16 cellular contexts compared by ENCODE assay signal in the genomic region with DNA sequence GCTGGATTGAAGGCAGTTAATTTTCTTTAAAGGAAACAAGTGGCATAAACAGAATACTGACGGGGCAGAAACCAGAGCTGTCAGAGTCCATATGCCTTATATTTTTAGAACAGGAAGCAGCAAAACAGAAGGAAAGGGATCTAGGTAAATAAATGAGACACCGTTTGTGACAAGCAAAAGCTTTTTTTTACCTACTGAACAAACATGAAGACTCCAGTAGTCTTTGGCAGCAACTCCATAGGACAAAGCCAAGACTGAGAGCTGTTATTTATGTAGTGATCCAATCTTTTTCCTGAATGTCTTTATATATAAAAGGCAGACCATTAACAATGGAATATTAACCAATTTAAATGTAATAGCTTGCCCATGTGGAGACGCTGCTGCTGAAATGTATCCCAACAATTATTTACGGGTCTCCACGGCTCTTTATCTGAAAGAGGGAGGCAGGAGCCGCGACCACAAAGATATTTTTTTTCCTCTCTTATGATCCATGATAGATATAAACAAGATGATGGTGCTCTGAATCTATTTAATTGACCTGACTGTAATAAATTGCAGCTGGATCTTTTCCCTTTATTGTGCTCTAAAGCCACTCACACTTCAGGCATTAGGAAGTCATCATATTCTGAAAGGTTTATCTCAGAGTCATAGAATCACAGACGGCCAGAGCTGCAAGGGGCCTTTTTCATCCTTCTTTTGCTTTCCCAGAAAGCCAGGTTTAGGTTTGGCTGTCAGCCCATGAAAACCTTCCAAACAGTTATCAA.
DNase-seq lines count a peak whose midpoint lies in the region; ATAC-seq and TF ChIP-seq lines count a peak whose summit lies in the region.
"Had no signal": no experiment of that assay in that cellular context is flagged by ENCODE, and none has a peak within 500 bp of the region (broad histone marks: within the 10 kb centered on the region; RNA-seq: fewer than 3 reads in every experiment).

No MANE protein-coding gene starts in this region.

- ATAC-seq in SK-N-SH treated with all-trans-retinoic acid at 6 μM for 48 hours (peak; percentile 84), HG03521 (IDR thresholded peaks at IDR 0.05; ENCODE audit: unreplicated experiment) (no peak), left colon (no peak)
- ATAC-seq: activated CD8-positive, alpha-beta memory T cell treated with anti-CD3 and anti-CD28 coated beads, Interleukin-2, amount 10 ng/mL, durations not matched to agents 7 days and 5 days; naive thymus-derived CD4-positive, alpha-beta T cell; sciatic nerve had no signal

- intact Hi-C loops in left colon (cut with DNase I, micrococcal nuclease): no loop called here

- DNase-seq in DMS53 (lab: John Stamatoyannopoulos, UW): peak; percentile 55
- DNase-seq in NCI-H1694 treated with DMSO at 0.1 percent for 48 hours (lab: John Stamatoyannopoulos, UW): peak; percentile 95
- peak; percentile 43 for DNase-seq in kidney glomerular epithelial cell (lab: John Stamatoyannopoulos, UW)
- no peak for DNase-seq in NCI-H2107 treated with DMSO at 0.1 percent for 48 hours (lab: John Stamatoyannopoulos, UW; ENCODE audit: unreplicated experiment)
- DNase-seq in nucleus accumbens (lab: John Stamatoyannopoulos, UW): no peak
- DNase-seq in left colon: no peak
- DNase-seq: activated B cell treated with CpG ODN at 0.5 μM for 24 hours; activated CD8-positive, alpha-beta memory T cell treated with anti-CD3 and anti-CD28 coated beads, Interleukin-2, amount 10 ng/mL, durations not matched to agents 7 days and 5 days; activated naive CD4-positive, alpha-beta T cell treated with anti-CD3 and anti-CD28 coated beads for 36 hours; left ventricle myocardium inferior; MV-4-11; naive thymus-derived CD4-positive, alpha-beta T cell; stimulated activated naive CD4-positive, alpha-beta T cell had no signal

TF ChIP-seq in SK-N-SH treated with all-trans-retinoic acid at 6 μM for 48 hours, 23 proteins besides CTCF, POLR2A, EP300 and RAD21 (continues in another document):
- TF ChIP-seq, protein P1, sequence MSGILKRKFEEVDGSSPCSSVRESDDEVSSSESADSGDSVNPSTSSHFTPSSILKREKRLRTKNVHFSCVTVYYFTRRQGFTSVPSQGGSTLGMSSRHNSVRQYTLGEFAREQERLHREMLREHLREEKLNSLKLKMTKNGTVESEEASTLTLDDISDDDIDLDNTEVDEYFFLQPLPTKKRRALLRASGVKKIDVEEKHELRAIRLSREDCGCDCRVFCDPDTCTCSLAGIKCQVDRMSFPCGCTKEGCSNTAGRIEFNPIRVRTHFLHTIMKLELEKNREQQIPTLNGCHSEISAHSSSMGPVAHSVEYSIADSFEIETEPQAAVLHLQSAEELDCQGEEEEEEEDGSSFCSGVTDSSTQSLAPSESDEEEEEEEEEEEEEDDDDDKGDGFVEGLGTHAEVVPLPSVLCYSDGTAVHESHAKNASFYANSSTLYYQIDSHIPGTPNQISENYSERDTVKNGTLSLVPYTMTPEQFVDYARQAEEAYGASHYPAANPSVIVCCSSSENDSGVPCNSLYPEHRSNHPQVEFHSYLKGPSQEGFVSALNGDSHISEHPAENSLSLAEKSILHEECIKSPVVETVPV (CRISPR knock-in tag; IDR thresholded peaks at IDR 0.05): no peak
- TF ChIP-seq ZNF8 (CRISPR knock-in tag; IDR thresholded peaks at IDR 0.05) (peak; percentile 37; the same call in 1 of the 2 replicates), ZNF565 (CRISPR knock-in tag; conservative IDR thresholded peaks at IDR 0.05; ENCODE audit: low read depth) (no peak), PPARA (CRISPR knock-in tag; IDR thresholded peaks at IDR 0.05; ENCODE audit: borderline replicate concordance) (no peak), GLIS3 (CRISPR knock-in tag; IDR thresholded peaks at IDR 0.05) (no peak), ESRRG (CRISPR knock-in tag; IDR thresholded peaks at IDR 0.05) (no peak), RARB (CRISPR knock-in tag; IDR thresholded peaks at IDR 0.05) (no peak), ZFP30 (CRISPR knock-in tag; IDR thresholded peaks at IDR 0.05) (no peak), ISL1 (CRISPR knock-in tag; IDR thresholded peaks at IDR 0.05) (peak; percentile 87), TCF4 (CRISPR knock-in tag; IDR thresholded peaks at IDR 0.05; ENCODE audit: borderline replicate concordance) (peak; percentile 55), ZFP3 (CRISPR knock-in tag; IDR thresholded peaks at IDR 0.05) (peak; percentile 37; the same call in 1 of the 2 replicates), ZC3H10 (CRISPR knock-in tag; IDR thresholded peaks at IDR 0.05) (no peak), CSDC2 (CRISPR knock-in tag; IDR thresholded peaks at IDR 0.05) (no peak), BACH2 (CRISPR knock-in tag; IDR thresholded peaks at IDR 0.05; ENCODE audit: borderline replicate concordance) (no peak), TOX (CRISPR knock-in tag; IDR thresholded peaks at IDR 0.05; ENCODE audit: borderline replicate concordance) (no peak), OSR1 (CRISPR knock-in tag; IDR thresholded peaks at IDR 0.05) (no peak), ZNF70 (CRISPR knock-in tag; IDR thresholded peaks at IDR 0.05) (no peak), SNAI2 (CRISPR knock-in tag; IDR thresholded peaks at IDR 0.05) (no peak)
- TF ChIP-seq, protein P2, sequence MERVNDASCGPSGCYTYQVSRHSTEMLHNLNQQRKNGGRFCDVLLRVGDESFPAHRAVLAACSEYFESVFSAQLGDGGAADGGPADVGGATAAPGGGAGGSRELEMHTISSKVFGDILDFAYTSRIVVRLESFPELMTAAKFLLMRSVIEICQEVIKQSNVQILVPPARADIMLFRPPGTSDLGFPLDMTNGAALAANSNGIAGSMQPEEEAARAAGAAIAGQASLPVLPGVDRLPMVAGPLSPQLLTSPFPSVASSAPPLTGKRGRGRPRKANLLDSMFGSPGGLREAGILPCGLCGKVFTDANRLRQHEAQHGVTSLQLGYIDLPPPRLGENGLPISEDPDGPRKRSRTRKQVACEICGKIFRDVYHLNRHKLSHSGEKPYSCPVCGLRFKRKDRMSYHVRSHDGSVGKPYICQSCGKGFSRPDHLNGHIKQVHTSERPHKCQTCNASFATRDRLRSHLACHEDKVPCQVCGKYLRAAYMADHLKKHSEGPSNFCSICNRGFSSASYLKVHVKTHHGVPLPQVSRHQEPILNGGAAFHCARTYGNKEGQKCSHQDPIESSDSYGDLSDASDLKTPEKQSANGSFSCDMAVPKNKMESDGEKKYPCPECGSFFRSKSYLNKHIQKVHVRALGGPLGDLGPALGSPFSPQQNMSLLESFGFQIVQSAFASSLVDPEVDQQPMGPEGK (CRISPR knock-in tag; IDR thresholded peaks at IDR 0.05; ENCODE audit: borderline replicate concordance): no peak; the same call in 1 of the 2 replicates
- TF ChIP-seq, protein P3, sequence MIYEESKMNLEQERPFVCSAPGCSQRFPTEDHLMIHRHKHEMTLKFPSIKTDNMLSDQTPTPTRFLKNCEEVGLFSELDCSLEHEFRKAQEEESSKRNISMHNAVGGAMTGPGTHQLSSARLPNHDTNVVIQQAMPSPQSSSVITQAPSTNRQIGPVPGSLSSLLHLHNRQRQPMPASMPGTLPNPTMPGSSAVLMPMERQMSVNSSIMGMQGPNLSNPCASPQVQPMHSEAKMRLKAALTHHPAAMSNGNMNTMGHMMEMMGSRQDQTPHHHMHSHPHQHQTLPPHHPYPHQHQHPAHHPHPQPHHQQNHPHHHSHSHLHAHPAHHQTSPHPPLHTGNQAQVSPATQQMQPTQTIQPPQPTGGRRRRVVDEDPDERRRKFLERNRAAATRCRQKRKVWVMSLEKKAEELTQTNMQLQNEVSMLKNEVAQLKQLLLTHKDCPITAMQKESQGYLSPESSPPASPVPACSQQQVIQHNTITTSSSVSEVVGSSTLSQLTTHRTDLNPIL (CRISPR knock-in tag; IDR thresholded peaks at IDR 0.05; ENCODE audit: low read depth): no peak
- TF ChIP-seq, protein P4, sequence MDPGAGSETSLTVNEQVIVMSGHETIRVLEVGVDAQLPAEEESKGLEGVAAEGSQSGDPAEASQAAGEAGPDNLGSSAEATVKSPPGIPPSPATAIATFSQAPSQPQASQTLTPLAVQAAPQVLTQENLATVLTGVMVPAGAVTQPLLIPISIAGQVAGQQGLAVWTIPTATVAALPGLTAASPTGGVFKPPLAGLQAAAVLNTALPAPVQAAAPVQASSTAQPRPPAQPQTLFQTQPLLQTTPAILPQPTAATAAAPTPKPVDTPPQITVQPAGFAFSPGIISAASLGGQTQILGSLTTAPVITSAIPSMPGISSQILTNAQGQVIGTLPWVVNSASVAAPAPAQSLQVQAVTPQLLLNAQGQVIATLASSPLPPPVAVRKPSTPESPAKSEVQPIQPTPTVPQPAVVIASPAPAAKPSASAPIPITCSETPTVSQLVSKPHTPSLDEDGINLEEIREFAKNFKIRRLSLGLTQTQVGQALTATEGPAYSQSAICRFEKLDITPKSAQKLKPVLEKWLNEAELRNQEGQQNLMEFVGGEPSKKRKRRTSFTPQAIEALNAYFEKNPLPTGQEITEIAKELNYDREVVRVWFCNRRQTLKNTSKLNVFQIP (CRISPR knock-in tag; IDR thresholded peaks at IDR 0.05; ENCODE audit: borderline replicate concordance, low read depth): 0 out of 2 replicates have a peak, but pooled peaks have one; percentile 63
- TF ChIP-seq, protein P5, sequence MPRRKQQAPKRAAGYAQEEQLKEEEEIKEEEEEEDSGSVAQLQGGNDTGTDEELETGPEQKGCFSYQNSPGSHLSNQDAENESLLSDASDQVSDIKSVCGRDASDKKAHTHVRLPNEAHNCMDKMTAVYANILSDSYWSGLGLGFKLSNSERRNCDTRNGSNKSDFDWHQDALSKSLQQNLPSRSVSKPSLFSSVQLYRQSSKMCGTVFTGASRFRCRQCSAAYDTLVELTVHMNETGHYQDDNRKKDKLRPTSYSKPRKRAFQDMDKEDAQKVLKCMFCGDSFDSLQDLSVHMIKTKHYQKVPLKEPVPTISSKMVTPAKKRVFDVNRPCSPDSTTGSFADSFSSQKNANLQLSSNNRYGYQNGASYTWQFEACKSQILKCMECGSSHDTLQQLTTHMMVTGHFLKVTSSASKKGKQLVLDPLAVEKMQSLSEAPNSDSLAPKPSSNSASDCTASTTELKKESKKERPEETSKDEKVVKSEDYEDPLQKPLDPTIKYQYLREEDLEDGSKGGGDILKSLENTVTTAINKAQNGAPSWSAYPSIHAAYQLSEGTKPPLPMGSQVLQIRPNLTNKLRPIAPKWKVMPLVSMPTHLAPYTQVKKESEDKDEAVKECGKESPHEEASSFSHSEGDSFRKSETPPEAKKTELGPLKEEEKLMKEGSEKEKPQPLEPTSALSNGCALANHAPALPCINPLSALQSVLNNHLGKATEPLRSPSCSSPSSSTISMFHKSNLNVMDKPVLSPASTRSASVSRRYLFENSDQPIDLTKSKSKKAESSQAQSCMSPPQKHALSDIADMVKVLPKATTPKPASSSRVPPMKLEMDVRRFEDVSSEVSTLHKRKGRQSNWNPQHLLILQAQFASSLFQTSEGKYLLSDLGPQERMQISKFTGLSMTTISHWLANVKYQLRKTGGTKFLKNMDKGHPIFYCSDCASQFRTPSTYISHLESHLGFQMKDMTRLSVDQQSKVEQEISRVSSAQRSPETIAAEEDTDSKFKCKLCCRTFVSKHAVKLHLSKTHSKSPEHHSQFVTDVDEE (CRISPR knock-in tag; IDR thresholded peaks at IDR 0.05): peak; percentile 83

Comparison
In these comparisons a context has a peak if more than half of its experiments do, and no peak if none do; other contexts are left out.
1. DNase-seq: peak in DMS53 (single experiment), NCI-H1694 treated with DMSO at 0.1 percent for 48 hours (single experiment) and kidney glomerular epithelial cell (single experiment); none in NCI-H2107 treated with DMSO at 0.1 percent for 48 hours (single experiment), nucleus accumbens (0 of 56) and left colon (0 of 2).